In genomic region chr13:19644947-19645439, GRCh38 we compare ENCODE assay signal across 22 cellular contexts. TPM values are rescaled to one million over a fixed set of nuclear protein-coding genes. Genes with fewer than 3 reads are reported as not detected.
DNase-seq lines count a peak whose midpoint lies in the region; ATAC-seq and TF ChIP-seq lines count a peak whose summit lies in the region.
"Had no signal": no experiment of that assay in that cellular context is flagged by ENCODE, and none has a peak within 500 bp of the region (broad histone marks: within the 10 kb centered on the region; RNA-seq: fewer than 3 reads in every experiment).

No MANE protein-coding gene starts in this region.

- H3K36me3 ChIP-seq in GM23338 (ENCODE audit: insufficient read depth), result peaks cover 12% of the 10 kb centered on the region
- peaks cover 44% of the 10 kb centered on the region for H3K36me3 ChIP-seq in effector memory CD4-positive, alpha-beta T cell (ENCODE audit: control insufficient read depth, insufficient read depth, low read length)

- no peak overlapping the region for H3K27ac ChIP-seq in GM23338 (ENCODE audit: low read depth)
- no peak overlapping the region for H3K27ac ChIP-seq in effector memory CD4-positive, alpha-beta T cell (ENCODE audit: insufficient read depth, low read length, poor library complexity, severe bottlenecking)
- H3K27ac ChIP-seq: A549; BLaER1 treated with 17β-estradiol and CSF1 and Interleukin-3, amounts not matched to agents 10 nM and 100 nM; HL-60 had no signal

- DNase-seq in activated naive CD4-positive, alpha-beta T cell treated with anti-CD3 and anti-CD28 coated beads, Interleukin-2, amount 50 U/mL, for 16 hours, result no peak
- DNase-seq in GM23338 (ENCODE audit: low spot score), result no peak
- DNase-seq in central memory CD8-positive, alpha-beta T cell (ENCODE audit: low spot score in 2 of 2), result no peak
- DNase-seq in stimulated activated effector memory CD8-positive, alpha-beta T cell treated with anti-CD3 and anti-CD28 coated beads, Interleukin-12 subunit alpha, Interleukin-12 subunit beta, amount 100 ng/mL, for 72 hours (ENCODE audit: low spot score in 2 of 2), result no peak
- no peak for DNase-seq in cerebellar nuclear complex (lab: John Stamatoyannopoulos, UW)
- no peak for DNase-seq in effector memory CD4-positive, alpha-beta T cell
- DNase-seq in NCI-H1930 (lab: John Stamatoyannopoulos, UW), result no peak
- DNase-seq: DMS 273 treated with DMSO at 0.1 percent for 48 hours; GDM1; HFFc6; Kasumi-1; MM.1S; NCI-H1092 treated with DMSO at 0.1 percent for 48 hours; NCI-H446 treated with DMSO at 0.1 percent for 48 hours; NK-92 treated with Interleukin-12 subunit alpha and Interleukin-12 subunit beta, amount 100 ng/mL, for 24 hours; OCI-M1; SIG-M5 had no signal

- peak; percentile 59 for ATAC-seq in GM23338
- no peak for ATAC-seq in central memory CD8-positive, alpha-beta T cell (replicated peaks; ENCODE audit: extremely low read depth, poor library complexity, severe bottlenecking)
- ATAC-seq in stimulated activated effector memory CD8-positive, alpha-beta T cell treated with anti-CD3 and anti-CD28 coated beads, Interleukin-12 subunit alpha, Interleukin-12 subunit beta, amount 100 ng/mL, for 72 hours, result no peak
- ATAC-seq: A549 had no signal

- peaks cover 12% of the 10 kb centered on the region for H3K79me2 ChIP-seq in GM23338 (replicated peaks; ENCODE audit: insufficient read depth)

- H3K4me3 ChIP-seq in GM23338, result no peak overlapping the region
- H3K4me3 ChIP-seq in effector memory CD4-positive, alpha-beta T cell (ENCODE audit: insufficient read depth, low read depth, low read length, poor library complexity, severe bottlenecking), result no peak overlapping the region
- H3K4me3 ChIP-seq: A549; BLaER1 treated with 17β-estradiol and CSF1 and Interleukin-3, amounts not matched to agents 10 nM and 100 nM had no signal

- H3K4me1 Mint-ChIP-seq in activated naive CD4-positive, alpha-beta T cell treated with anti-CD3 and anti-CD28 coated beads, Interleukin-2, amount 50 U/mL, for 24 hours, result peaks cover 48% of the 10 kb centered on the region
- peaks cover 5% of the 10 kb centered on the region; the same call in 2 of the 3 replicates for H3K4me1 Mint-ChIP-seq in GM23338
- H3K4me1 Mint-ChIP-seq in central memory CD8-positive, alpha-beta T cell, result peaks cover 51% of the 10 kb centered on the region
- peaks cover 29% of the 10 kb centered on the region for H3K4me1 Mint-ChIP-seq in stimulated activated effector memory CD8-positive, alpha-beta T cell treated with anti-CD3 and anti-CD28 coated beads, Interleukin-12 subunit alpha, Interleukin-12 subunit beta, amount 100 ng/mL, for 72 hours

- no peak overlapping the region for H2AFZ ChIP-seq in GM23338

- H3K36me3 Mint-ChIP-seq in activated naive CD4-positive, alpha-beta T cell treated with anti-CD3 and anti-CD28 coated beads, Interleukin-2, amount 50 U/mL, for 24 hours, result peaks cover 22% of the 10 kb centered on the region
- peaks cover 25% of the 10 kb centered on the region for H3K36me3 Mint-ChIP-seq in GM23338 (ENCODE audit: low read depth)
- H3K36me3 Mint-ChIP-seq in central memory CD8-positive, alpha-beta T cell (ENCODE audit: insufficient read depth), result peaks cover 63% of the 10 kb centered on the region
- H3K36me3 Mint-ChIP-seq in stimulated activated effector memory CD8-positive, alpha-beta T cell treated with anti-CD3 and anti-CD28 coated beads, Interleukin-12 subunit alpha, Interleukin-12 subunit beta, amount 100 ng/mL, for 72 hours, result peaks cover 100% of the 10 kb centered on the region

- H3F3A ChIP-seq in GM23338 (replicated peaks; ENCODE audit: low read depth), result no peaks in the 10 kb centered on the region

- no peaks in the 10 kb centered on the region for H3K27me3 Mint-ChIP-seq in activated naive CD4-positive, alpha-beta T cell treated with anti-CD3 and anti-CD28 coated beads, Interleukin-2, amount 50 U/mL, for 24 hours
- peaks cover 2% of the 10 kb centered on the region for H3K27me3 Mint-ChIP-seq in GM23338 (ENCODE audit: insufficient read depth, low read depth, poor library complexity)
- H3K27me3 Mint-ChIP-seq in central memory CD8-positive, alpha-beta T cell, result no peaks in the 10 kb centered on the region
- H3K27me3 Mint-ChIP-seq: IgD-negative memory B cell had no signal

- H3K9me2 ChIP-seq in GM23338 (ENCODE audit: insufficient read depth), result no peaks in the 10 kb centered on the region

- H3K27me3 ChIP-seq in GM23338 (ENCODE audit: insufficient read depth), result no peaks in the 10 kb centered on the region
- no peaks in the 10 kb centered on the region for H3K27me3 ChIP-seq in effector memory CD4-positive, alpha-beta T cell (replicated peaks; ENCODE audit: control insufficient read depth, insufficient read depth, low read length, poor library complexity, severe bottlenecking)
- H3K27me3 ChIP-seq: BLaER1 treated with 17β-estradiol and CSF1 and Interleukin-3, amounts not matched to agents 10 nM and 100 nM had no signal

- no peaks in the 10 kb centered on the region; the same call in none of the 2 replicates for H4K20me1 ChIP-seq in GM23338 (replicated peaks; ENCODE audit: insufficient read depth)

- H3K4me3 Mint-ChIP-seq in activated naive CD4-positive, alpha-beta T cell treated with anti-CD3 and anti-CD28 coated beads, Interleukin-2, amount 50 U/mL, for 24 hours, result no peak overlapping the region
- no peak overlapping the region for H3K4me3 Mint-ChIP-seq in GM23338
- H3K4me3 Mint-ChIP-seq in central memory CD8-positive, alpha-beta T cell, result no peak overlapping the region
- no peak overlapping the region for H3K4me3 Mint-ChIP-seq in stimulated activated effector memory CD8-positive, alpha-beta T cell treated with anti-CD3 and anti-CD28 coated beads, Interleukin-12 subunit alpha, Interleukin-12 subunit beta, amount 100 ng/mL, for 72 hours
- H3K4me3 Mint-ChIP-seq: HFFc6, IgD-negative memory B cell had no signal

- no peak for TF ChIP-seq CTCF in GM23338 (conservative IDR thresholded peaks at IDR 0.05; ENCODE audit: low read depth in 2 of 2)

- H3K27ac Mint-ChIP-seq in activated naive CD4-positive, alpha-beta T cell treated with anti-CD3 and anti-CD28 coated beads, Interleukin-2, amount 50 U/mL, for 24 hours, result peak overlapping the region; percentile 33
- peak overlapping the region; percentile 37; the same call in 1 of the 2 replicates for H3K27ac Mint-ChIP-seq in GM23338
- H3K27ac Mint-ChIP-seq in central memory CD8-positive, alpha-beta T cell (ENCODE audit: low read depth), result peak overlapping the region; percentile 41
- H3K27ac Mint-ChIP-seq in stimulated activated effector memory CD8-positive, alpha-beta T cell treated with anti-CD3 and anti-CD28 coated beads, Interleukin-12 subunit alpha, Interleukin-12 subunit beta, amount 100 ng/mL, for 72 hours, result peak overlapping the region; percentile 37
- H3K27ac Mint-ChIP-seq: HFFc6, IgD-negative memory B cell had no signal

- no peaks in the 10 kb centered on the region for H3K4me1 ChIP-seq in GM23338 (ENCODE audit: insufficient read depth)
- H3K4me1 ChIP-seq in effector memory CD4-positive, alpha-beta T cell (ENCODE audit: control insufficient read depth, insufficient read depth, low read length, poor library complexity, severe bottlenecking), result no peaks in the 10 kb centered on the region
- H3K4me1 ChIP-seq: A549; BLaER1 treated with 17β-estradiol and CSF1 and Interleukin-3, amounts not matched to agents 10 nM and 100 nM had no signal

- H3K9me3 ChIP-seq in effector memory CD4-positive, alpha-beta T cell (ENCODE audit: control insufficient read depth, low read length), result no peaks in the 10 kb centered on the region
- H3K9me3 ChIP-seq: A549; BLaER1 treated with 17β-estradiol and CSF1 and Interleukin-3, amounts not matched to agents 10 nM and 100 nM had no signal

- H3K9me3 Mint-ChIP-seq in activated naive CD4-positive, alpha-beta T cell treated with anti-CD3 and anti-CD28 coated beads, Interleukin-2, amount 50 U/mL, for 24 hours, result no peaks in the 10 kb centered on the region
- no peaks in the 10 kb centered on the region; the same call in 2 of the 3 replicates for H3K9me3 Mint-ChIP-seq in GM23338
- no peaks in the 10 kb centered on the region for H3K9me3 Mint-ChIP-seq in central memory CD8-positive, alpha-beta T cell
- H3K9me3 Mint-ChIP-seq in stimulated activated effector memory CD8-positive, alpha-beta T cell treated with anti-CD3 and anti-CD28 coated beads, Interleukin-12 subunit alpha, Interleukin-12 subunit beta, amount 100 ng/mL, for 72 hours, result no peaks in the 10 kb centered on the region
- H3K9me3 Mint-ChIP-seq: HFFc6, IgD-negative memory B cell had no signal

- no peak overlapping the region for H3K4me2 ChIP-seq in GM23338
- H3K4me2 ChIP-seq: A549; BLaER1 treated with 17β-estradiol and CSF1 and Interleukin-3, amounts not matched to agents 10 nM and 100 nM had no signal

TF ChIP-seq in GM23338, 12 proteins besides CTCF, POLR2A, EP300 and RAD21 (continues in another document):
- TF ChIP-seq STAT1 (IDR thresholded peaks at IDR 0.05; ENCODE audit: unreplicated experiment), result no peak
- TF ChIP-seq REST (IDR thresholded peaks at IDR 0.05; ENCODE audit: unreplicated experiment), result no peak
- TF ChIP-seq CREB1 (CRISPR knock-in tag; IDR thresholded peaks at IDR 0.05; ENCODE audit: low read depth), result no peak
- no peak for TF ChIP-seq NANOG (IDR thresholded peaks at IDR 0.05; ENCODE audit: borderline replicate concordance)

RNA-seq across cellular contexts. Expression of gene MPHOSPH8, which starts 11.5 kb away (rescaled TPM):
- total RNA-seq in GM23338 (2014; rRNA removed; shearing (Covaris generic)), result 14.3 and 15.6 TPM in 2 replicates
- 27.0 and 31.9 TPM in 2 replicates for polyA plus RNA-seq in GM23338 (2016; fragmentation: Nextera tagmentation; extraction: Ambion mirVana)
